ENCODE assay signal across 22 cellular contexts in the genomic region with DNA sequence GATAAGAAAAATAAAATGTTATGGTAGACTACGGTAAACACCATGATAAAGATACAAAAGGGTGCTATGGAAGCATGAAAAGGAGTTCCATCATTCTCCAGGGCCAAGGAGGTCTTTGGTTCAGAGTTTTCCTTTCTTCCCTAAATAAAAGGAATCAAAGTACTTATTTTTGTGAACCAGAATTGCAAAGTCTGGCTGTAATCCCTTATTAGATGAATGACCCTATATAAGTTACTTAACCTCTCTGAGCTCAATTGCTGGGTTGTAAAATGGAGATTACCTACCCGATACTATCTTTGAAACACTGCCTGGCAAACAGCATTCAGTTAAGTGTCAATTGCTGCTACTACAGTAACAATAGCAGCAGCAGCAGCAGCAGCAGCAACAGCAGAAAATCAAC.
"Had no signal": no experiment of that assay in that cellular context is flagged by ENCODE, and none has a peak within 500 bp of the region (broad histone marks: within the 10 kb centered on the region; RNA-seq: fewer than 3 reads in every experiment).

No MANE protein-coding gene starts in this region.

- H3K4me1 Mint-ChIP-seq: stimulated activated naive CD8-positive, alpha-beta T cell treated with anti-CD3 and anti-CD28 coated beads, Interleukin-15, amount 100 ng/mL, for 72 hours had no signal

- H3K4me1 ChIP-seq: esophagus squamous epithelium, pancreas, right lobe of liver, suprapubic skin, transverse colon, upper lobe of right lung, vagina had no signal

- H3K27me3 ChIP-seq: esophagus squamous epithelium, pancreas, right lobe of liver, suprapubic skin, transverse colon, upper lobe of right lung, vagina had no signal

- H3K27me3 Mint-ChIP-seq: effector memory CD8-positive, alpha-beta T cell; naive thymus-derived CD4-positive, alpha-beta T cell; stimulated activated naive CD8-positive, alpha-beta T cell treated with anti-CD3 and anti-CD28 coated beads, Interleukin-15, amount 100 ng/mL, for 72 hours had no signal

- ATAC-seq: effector memory CD8-positive, alpha-beta T cell; left lobe of liver; naive thymus-derived CD4-positive, alpha-beta T cell; pancreas; right lobe of liver; stimulated activated naive CD8-positive, alpha-beta T cell treated with anti-CD3 and anti-CD28 coated beads, Interleukin-15, amount 100 ng/mL, for 72 hours; upper lobe of right lung had no signal

- H3K9me3 Mint-ChIP-seq: effector memory CD8-positive, alpha-beta T cell; naive thymus-derived CD4-positive, alpha-beta T cell; stimulated activated naive CD8-positive, alpha-beta T cell treated with anti-CD3 and anti-CD28 coated beads, Interleukin-15, amount 100 ng/mL, for 72 hours had no signal

- DNase-seq: cortex of kidney; effector memory CD8-positive, alpha-beta T cell; erythroblast; esophagus squamous epithelium; foreskin melanocyte; mesenchymal stem cell; midbrain; naive thymus-derived CD4-positive, alpha-beta T cell; occipital lobe; pancreas; right lobe of liver; small intestine; stimulated activated CD4-positive, alpha-beta T cell treated with anti-CD3 and anti-CD28 coated beads, Interleukin-15, amount 100 ng/mL, for 24 hours; stimulated activated CD4-positive, alpha-beta T cell treated with anti-CD3 and anti-CD28 coated beads, Interleukin-2, amount 100 ng/mL, for 48 hours; stimulated activated naive CD4-positive, alpha-beta T cell; stimulated activated naive CD8-positive, alpha-beta T cell treated with anti-CD3 and anti-CD28 coated beads, Interleukin-15, amount 100 ng/mL, for 72 hours; transverse colon; upper lobe of right lung had no signal

- H3K27ac Mint-ChIP-seq: stimulated activated naive CD8-positive, alpha-beta T cell treated with anti-CD3 and anti-CD28 coated beads, Interleukin-15, amount 100 ng/mL, for 72 hours had no signal

- H3K4me3 ChIP-seq: esophagus squamous epithelium, lung, pancreas, right lobe of liver, suprapubic skin, transverse colon, upper lobe of right lung, vagina had no signal

- H3K4me3 Mint-ChIP-seq: effector memory CD8-positive, alpha-beta T cell; naive thymus-derived CD4-positive, alpha-beta T cell; stimulated activated naive CD8-positive, alpha-beta T cell treated with anti-CD3 and anti-CD28 coated beads, Interleukin-15, amount 100 ng/mL, for 72 hours had no signal

- H3K9me3 ChIP-seq: esophagus squamous epithelium, pancreas, right lobe of liver, suprapubic skin, transverse colon, upper lobe of right lung, vagina had no signal
